In genomic region chr2:23925702-23926288, GRCh38 we compare ENCODE assay signal across 8 cellular contexts. TPM values are rescaled to one million over a fixed set of nuclear protein-coding genes. Genes with fewer than 3 reads are reported as not detected.
DNase-seq lines count a peak whose midpoint lies in the region; ATAC-seq and TF ChIP-seq lines count a peak whose summit lies in the region.

No MANE protein-coding gene starts in this region.

- no peaks in the 10 kb centered on the region for H3K9me3 Mint-ChIP-seq in CD4-positive, alpha-beta T cell
- no peaks in the 10 kb centered on the region for H3K9me3 Mint-ChIP-seq in activated naive CD4-positive, alpha-beta T cell treated with anti-CD3 and anti-CD28 coated beads, Interleukin-2, amount 10 ng/mL, durations not matched to agents 7 days and 5 days
- peaks cover 22% of the 10 kb centered on the region for H3K9me3 Mint-ChIP-seq in glutamatergic neuron (ENCODE audit: unreplicated experiment)

- peak overlapping the region; percentile 98 for H3K4me3 Mint-ChIP-seq in CD4-positive, alpha-beta T cell
- H3K4me3 Mint-ChIP-seq in activated naive CD4-positive, alpha-beta T cell treated with anti-CD3 and anti-CD28 coated beads, Interleukin-2, amount 10 ng/mL, durations not matched to agents 7 days and 5 days, result peak overlapping the region; percentile 99
- peak overlapping the region; percentile 99 for H3K4me3 Mint-ChIP-seq in glutamatergic neuron (ENCODE audit: unreplicated experiment)

- no peaks in the 10 kb centered on the region for H3K36me3 ChIP-seq in osteoblast (ENCODE audit: insufficient read depth, low read length)
- no peaks in the 10 kb centered on the region for H3K36me3 ChIP-seq in urinary bladder (ENCODE audit: insufficient read depth)

- TF ChIP-seq CTCF in CD4-positive, alpha-beta T cell (IDR thresholded peaks at IDR 0.05), result no peak
- no peak for TF ChIP-seq CTCF in glutamatergic neuron (IDR thresholded peaks at IDR 0.05; ENCODE audit: partially characterized antibody, unreplicated experiment)
- TF ChIP-seq CTCF in osteoblast (IDR thresholded peaks at IDR 0.05; ENCODE audit: extremely low read depth, low read depth, low read length), result no peak

- peak; percentile 35 to 60 (median 40) for DNase-seq in CD4-positive, alpha-beta T cell
- peak; percentile 84 for DNase-seq in RPMI8226
- DNase-seq in activated naive CD4-positive, alpha-beta T cell treated with anti-CD3 and anti-CD28 coated beads, Interleukin-2, amount 10 ng/mL, durations not matched to agents 7 days and 5 days, result peak; percentile 78
- DNase-seq in glutamatergic neuron, result no peak
- peak; percentile 79 for DNase-seq in osteoblast (ENCODE audit: insufficient read length, low spot score, missing footprints)

- peak overlapping the region; percentile 91 for H3K4me2 ChIP-seq in osteoblast (ENCODE audit: insufficient read depth, low read length)

- under 1% methylated on average over 13 of the region's 13 CpGs for WGBS in urinary bladder

- POLR2A ChIA-PET in CD4-positive, alpha-beta T cell (lab: Charles Lee), result interaction anchor here (0.6 to 5.6 kb wide), 26 partner anchors 10 to 435 kb away, joined by 3 to 132 read pairs (median 5); partner anchors contain the start of genes FKBP1B, ITSN2, SF3B6 and UBXN2A

- H3K4me1 Mint-ChIP-seq in CD4-positive, alpha-beta T cell (ENCODE audit: low read depth), result peaks cover 63% of the 10 kb centered on the region
- peaks cover 47% of the 10 kb centered on the region for H3K4me1 Mint-ChIP-seq in activated naive CD4-positive, alpha-beta T cell treated with anti-CD3 and anti-CD28 coated beads, Interleukin-2, amount 10 ng/mL, durations not matched to agents 7 days and 5 days
- peaks cover 14% of the 10 kb centered on the region for H3K4me1 Mint-ChIP-seq in glutamatergic neuron (ENCODE audit: low read depth, unreplicated experiment)

- CTCF ChIA-PET in CD4-positive, alpha-beta T cell (lab: Charles Lee), result interaction anchor here (0.7 to 5.9 kb wide), 3 partner anchors 16 to 158 kb away, joined by 3 to 51 read pairs (median 23); partner anchors contain the start of genes SF3B6 and TP53I3
- CTCF ChIA-PET in activated naive CD4-positive, alpha-beta T cell treated with anti-CD3 and anti-CD28 coated beads, Interleukin-2, amount 10 ng/mL, durations not matched to agents 7 days and 5 days (lab: Charles Lee), result interaction anchor here (0.9 to 4.4 kb wide), 8 partner anchors 13 to 158 kb away, joined by 3 to 45 read pairs (median 4); partner anchors contain the start of genes TP53I3 and UBXN2A

- peaks cover 27% of the 10 kb centered on the region for H3K4me1 ChIP-seq in osteoblast (ENCODE audit: insufficient read depth, low read length)
- no peaks in the 10 kb centered on the region for H3K4me1 ChIP-seq in urinary bladder (ENCODE audit: insufficient read depth)

- peaks cover 17% of the 10 kb centered on the region for H3K36me3 Mint-ChIP-seq in CD4-positive, alpha-beta T cell (ENCODE audit: low read depth)
- peaks cover 7% of the 10 kb centered on the region for H3K36me3 Mint-ChIP-seq in activated naive CD4-positive, alpha-beta T cell treated with anti-CD3 and anti-CD28 coated beads, Interleukin-2, amount 10 ng/mL, durations not matched to agents 7 days and 5 days
- H3K36me3 Mint-ChIP-seq in glutamatergic neuron (ENCODE audit: unreplicated experiment), result peaks cover 6% of the 10 kb centered on the region

- H3K79me2 ChIP-seq in osteoblast (ENCODE audit: insufficient read depth, low read length), result peaks cover 66% of the 10 kb centered on the region

- peak overlapping the region; percentile 86 for H2AFZ ChIP-seq in osteoblast (ENCODE audit: low read length)

- no peaks in the 10 kb centered on the region for H3K27me3 Mint-ChIP-seq in CD4-positive, alpha-beta T cell
- H3K27me3 Mint-ChIP-seq in activated naive CD4-positive, alpha-beta T cell treated with anti-CD3 and anti-CD28 coated beads, Interleukin-2, amount 10 ng/mL, durations not matched to agents 7 days and 5 days, result peaks cover 3% of the 10 kb centered on the region
- H3K27me3 Mint-ChIP-seq in glutamatergic neuron (ENCODE audit: unreplicated experiment), result peaks cover 16% of the 10 kb centered on the region

- peaks cover 25% of the 10 kb centered on the region for H4K20me1 ChIP-seq in osteoblast (ENCODE audit: insufficient read depth, low read length)

- peak overlapping the region; percentile 99 for H3K27ac ChIP-seq in CD4-positive, alpha-beta T cell (ENCODE audit: low read depth, low read length)
- H3K27ac ChIP-seq in osteoblast (ENCODE audit: low read depth, low read length) (peak overlapping the region; percentile 97), urinary bladder (ENCODE audit: low read depth) (peak overlapping the region; percentile 98)

- H3K27ac Mint-ChIP-seq in CD4-positive, alpha-beta T cell, result peak overlapping the region; percentile 98
- peak overlapping the region; percentile 100 for H3K27ac Mint-ChIP-seq in activated naive CD4-positive, alpha-beta T cell treated with anti-CD3 and anti-CD28 coated beads, Interleukin-2, amount 10 ng/mL, durations not matched to agents 7 days and 5 days
- peak overlapping the region; percentile 96 for H3K27ac Mint-ChIP-seq in glutamatergic neuron (ENCODE audit: unreplicated experiment)

- no peaks in the 10 kb centered on the region for H3K27me3 ChIP-seq in CD4-positive, alpha-beta T cell (ENCODE audit: control insufficient read depth, insufficient read depth, low read length)
- no peaks in the 10 kb centered on the region for H3K27me3 ChIP-seq in osteoblast (ENCODE audit: insufficient read depth, low read length)

- no peaks in the 10 kb centered on the region for H3K9me3 ChIP-seq in CD4-positive, alpha-beta T cell (ENCODE audit: control insufficient read depth, low read length)
- H3K9me3 ChIP-seq in osteoblast (ENCODE audit: low read depth, low read length), result no peaks in the 10 kb centered on the region

- ATAC-seq in CD4-positive, alpha-beta T cell (ENCODE audit: poor library complexity), result peak; percentile 50
- ATAC-seq in GM19395 (IDR thresholded peaks at IDR 0.05; ENCODE audit: unreplicated experiment) (peak; percentile 72), HG03469 (IDR thresholded peaks at IDR 0.05; ENCODE audit: unreplicated experiment) (peak; percentile 33)

- intact Hi-C loops in CD4-positive, alpha-beta T cell (cut with DNase I, micrococcal nuclease), result loop anchor here (2.0 to 10.0 kb wide), 6 partner anchors 33 to 867 kb away; partner anchors contain the start of genes TP53I3 (in 2 of the 2), CENPO (in 1 of the 2), FKBP1B (in 1 of the 2) and PTRHD1 (in 1 of the 2)

- H3K4me3 ChIP-seq in osteoblast (ENCODE audit: insufficient read depth, low read length), result peak overlapping the region; percentile 98
- peak overlapping the region; percentile 78 for H3K4me3 ChIP-seq in urinary bladder (ENCODE audit: low read depth, low read length)

RNA-seq across cellular contexts. Expression of gene ATAD2B, which starts 1.1 kb away (rescaled TPM):
- total RNA-seq in CD4-positive, alpha-beta T cell, result 10 to 100 TPM; 30.7 to 35.4 TPM
- total RNA-seq in glutamatergic neuron (ENCODE audit: unreplicated experiment), result 108 TPM
- 17.4 and 18.0 TPM in 2 replicates for total RNA-seq in osteoblast
- 75.6 TPM for total RNA-seq in urinary bladder
- polyA plus RNA-seq in urinary bladder, result 5.1 TPM

RNA-seq across cellular contexts. Expression of gene UBXN2A, which starts 14.5 kb away (rescaled TPM):
- total RNA-seq in CD4-positive, alpha-beta T cell, result 10 to 100 TPM; 12.9 to 16.7 TPM
- total RNA-seq in glutamatergic neuron (ENCODE audit: unreplicated experiment) (20.0 TPM), osteoblast (10.9 and 13.8 TPM in 2 replicates), urinary bladder (33.6 TPM)
- 8.6 TPM for polyA plus RNA-seq in urinary bladder
